1 cellular context compared by ENCODE assay signal in the genomic region with DNA sequence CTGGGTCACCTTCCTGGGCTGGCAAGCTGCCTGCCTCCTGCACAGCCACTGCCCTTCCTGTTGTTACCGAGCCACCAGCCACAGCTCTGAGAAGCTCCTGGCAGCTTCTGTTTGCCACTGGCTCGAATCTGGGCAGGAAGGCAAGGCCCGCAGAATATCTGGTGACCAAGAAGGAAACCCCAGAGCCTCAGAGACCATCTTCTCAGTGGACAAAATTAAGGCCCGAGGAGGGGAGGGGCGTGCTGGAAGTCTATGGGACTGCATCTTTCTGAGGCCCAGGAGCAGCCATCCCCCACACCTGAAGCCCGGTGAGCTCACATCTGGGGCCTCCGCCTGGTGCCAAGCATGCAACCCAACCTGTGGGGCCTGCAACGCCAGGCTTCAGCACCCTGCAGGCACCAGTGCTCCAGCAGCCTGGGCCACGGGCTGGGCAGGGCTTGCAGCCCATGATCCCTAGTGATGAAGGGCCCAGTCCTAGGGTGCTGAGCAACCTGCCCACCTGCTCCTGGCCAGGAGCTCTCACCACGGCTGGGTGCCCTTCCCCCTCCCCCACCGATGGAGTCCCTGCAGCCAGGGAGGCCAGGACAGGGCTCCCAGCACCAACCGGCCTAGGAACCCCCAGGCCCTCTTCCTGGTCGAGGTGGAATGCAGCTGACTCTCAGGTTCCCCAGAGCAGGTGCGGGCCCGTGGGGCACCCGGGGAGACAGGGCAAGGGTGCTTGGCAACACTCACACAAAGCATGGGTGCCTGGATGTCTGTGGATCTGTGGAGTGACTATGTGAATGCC.
TF ChIP-seq lines count a peak whose summit lies in the region.

No MANE protein-coding gene starts in this region.

TF ChIP-seq in HepG2, 621 proteins besides CTCF, POLR2A, EP300 and RAD21 (continues in another document):
- TF ChIP-seq, protein P1, sequence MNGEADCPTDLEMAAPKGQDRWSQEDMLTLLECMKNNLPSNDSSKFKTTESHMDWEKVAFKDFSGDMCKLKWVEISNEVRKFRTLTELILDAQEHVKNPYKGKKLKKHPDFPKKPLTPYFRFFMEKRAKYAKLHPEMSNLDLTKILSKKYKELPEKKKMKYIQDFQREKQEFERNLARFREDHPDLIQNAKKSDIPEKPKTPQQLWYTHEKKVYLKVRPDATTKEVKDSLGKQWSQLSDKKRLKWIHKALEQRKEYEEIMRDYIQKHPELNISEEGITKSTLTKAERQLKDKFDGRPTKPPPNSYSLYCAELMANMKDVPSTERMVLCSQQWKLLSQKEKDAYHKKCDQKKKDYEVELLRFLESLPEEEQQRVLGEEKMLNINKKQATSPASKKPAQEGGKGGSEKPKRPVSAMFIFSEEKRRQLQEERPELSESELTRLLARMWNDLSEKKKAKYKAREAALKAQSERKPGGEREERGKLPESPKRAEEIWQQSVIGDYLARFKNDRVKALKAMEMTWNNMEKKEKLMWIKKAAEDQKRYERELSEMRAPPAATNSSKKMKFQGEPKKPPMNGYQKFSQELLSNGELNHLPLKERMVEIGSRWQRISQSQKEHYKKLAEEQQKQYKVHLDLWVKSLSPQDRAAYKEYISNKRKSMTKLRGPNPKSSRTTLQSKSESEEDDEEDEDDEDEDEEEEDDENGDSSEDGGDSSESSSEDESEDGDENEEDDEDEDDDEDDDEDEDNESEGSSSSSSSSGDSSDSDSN (CRISPR knock-in tag; IDR thresholded peaks at IDR 0.05), result peak; percentile 17; the same call in 1 of the 2 replicates
- TF ChIP-seq ZNF317 (CRISPR knock-in tag; IDR thresholded peaks at IDR 0.05), result 0 out of 2 replicates have a peak, but pooled peaks have one; percentile 1
- TF ChIP-seq, protein P2, sequence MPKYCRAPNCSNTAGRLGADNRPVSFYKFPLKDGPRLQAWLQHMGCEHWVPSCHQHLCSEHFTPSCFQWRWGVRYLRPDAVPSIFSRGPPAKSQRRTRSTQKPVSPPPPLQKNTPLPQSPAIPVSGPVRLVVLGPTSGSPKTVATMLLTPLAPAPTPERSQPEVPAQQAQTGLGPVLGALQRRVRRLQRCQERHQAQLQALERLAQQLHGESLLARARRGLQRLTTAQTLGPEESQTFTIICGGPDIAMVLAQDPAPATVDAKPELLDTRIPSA (CRISPR knock-in tag; IDR thresholded peaks at IDR 0.05; ENCODE audit: borderline replicate concordance), result 0 out of 2 replicates have a peak, but pooled peaks have one; percentile 7
- peak; percentile 13 for TF ChIP-seq MED8 (CRISPR knock-in tag; IDR thresholded peaks at IDR 0.05; ENCODE audit: insufficient replicate concordance)
- TF ChIP-seq MEIS2 (CRISPR knock-in tag; IDR thresholded peaks at IDR 0.05), result no peak
- TF ChIP-seq, protein P3, sequence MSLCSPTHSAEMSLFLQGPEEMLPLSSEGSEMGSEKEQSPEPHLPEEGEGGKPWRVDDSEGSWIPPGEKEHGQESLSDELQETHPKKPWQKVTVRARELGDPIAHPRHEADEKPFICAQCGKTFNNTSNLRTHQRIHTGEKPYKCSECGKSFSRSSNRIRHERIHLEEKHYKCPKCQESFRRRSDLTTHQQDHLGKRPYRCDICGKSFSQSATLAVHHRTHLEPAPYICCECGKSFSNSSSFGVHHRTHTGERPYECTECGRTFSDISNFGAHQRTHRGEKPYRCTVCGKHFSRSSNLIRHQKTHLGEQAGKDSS (CRISPR knock-in tag; IDR thresholded peaks at IDR 0.05; ENCODE audit: borderline replicate concordance, low read depth), result 0 out of 2 replicates have a peak, but pooled peaks have one; percentile 52
- TF ChIP-seq BRD4 (CRISPR knock-in tag; IDR thresholded peaks at IDR 0.05), result no peak
- TF ChIP-seq, protein P4, sequence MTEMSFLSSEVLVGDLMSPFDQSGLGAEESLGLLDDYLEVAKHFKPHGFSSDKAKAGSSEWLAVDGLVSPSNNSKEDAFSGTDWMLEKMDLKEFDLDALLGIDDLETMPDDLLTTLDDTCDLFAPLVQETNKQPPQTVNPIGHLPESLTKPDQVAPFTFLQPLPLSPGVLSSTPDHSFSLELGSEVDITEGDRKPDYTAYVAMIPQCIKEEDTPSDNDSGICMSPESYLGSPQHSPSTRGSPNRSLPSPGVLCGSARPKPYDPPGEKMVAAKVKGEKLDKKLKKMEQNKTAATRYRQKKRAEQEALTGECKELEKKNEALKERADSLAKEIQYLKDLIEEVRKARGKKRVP (CRISPR knock-in tag; IDR thresholded peaks at IDR 0.05), result no peak
- no peak for TF ChIP-seq FOXA1 (IDR thresholded peaks at IDR 0.05)
- no peak for TF ChIP-seq FOXA1 (CRISPR knock-in tag; IDR thresholded peaks at IDR 0.05)
- 0 out of 2 replicates have a peak, but pooled peaks have one; percentile 30 for TF ChIP-seq ZNF761 (CRISPR knock-in tag; conservative IDR thresholded peaks at IDR 0.05)
- no peak for TF ChIP-seq ESRRA (CRISPR knock-in tag; IDR thresholded peaks at IDR 0.05; ENCODE audit: low read depth)
- no peak for TF ChIP-seq PHF20 (CRISPR knock-in tag; IDR thresholded peaks at IDR 0.05)
- TF ChIP-seq, protein P5, sequence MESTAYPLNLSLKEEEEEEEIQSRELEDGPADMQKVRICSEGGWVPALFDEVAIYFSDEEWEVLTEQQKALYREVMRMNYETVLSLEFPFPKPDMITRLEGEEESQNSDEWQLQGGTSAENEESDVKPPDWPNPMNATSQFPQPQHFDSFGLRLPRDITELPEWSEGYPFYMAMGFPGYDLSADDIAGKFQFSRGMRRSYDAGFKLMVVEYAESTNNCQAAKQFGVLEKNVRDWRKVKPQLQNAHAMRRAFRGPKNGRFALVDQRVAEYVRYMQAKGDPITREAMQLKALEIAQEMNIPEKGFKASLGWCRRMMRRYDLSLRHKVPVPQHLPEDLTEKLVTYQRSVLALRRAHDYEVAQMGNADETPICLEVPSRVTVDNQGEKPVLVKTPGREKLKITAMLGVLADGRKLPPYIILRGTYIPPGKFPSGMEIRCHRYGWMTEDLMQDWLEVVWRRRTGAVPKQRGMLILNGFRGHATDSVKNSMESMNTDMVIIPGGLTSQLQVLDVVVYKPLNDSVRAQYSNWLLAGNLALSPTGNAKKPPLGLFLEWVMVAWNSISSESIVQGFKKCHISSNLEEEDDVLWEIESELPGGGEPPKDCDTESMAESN (CRISPR knock-in tag; conservative IDR thresholded peaks at IDR 0.05), result peak; percentile 65; the same call in 1 of the 2 replicates
- no peak for TF ChIP-seq HNRNPH1 (optimal IDR thresholded peaks at IDR 0.05; ENCODE audit: low read depth, low read length)
- no peak for TF ChIP-seq ATF7 (IDR thresholded peaks at IDR 0.05)
- 0 out of 2 replicates have a peak, but pooled peaks have one; percentile 9 for TF ChIP-seq ATF7 (CRISPR knock-in tag; IDR thresholded peaks at IDR 0.05)
- TF ChIP-seq MYC (CRISPR knock-in tag; IDR thresholded peaks at IDR 0.05; ENCODE audit: borderline replicate concordance), result 0 out of 2 replicates have a peak, but pooled peaks have one; percentile 7
- TF ChIP-seq, protein P6, sequence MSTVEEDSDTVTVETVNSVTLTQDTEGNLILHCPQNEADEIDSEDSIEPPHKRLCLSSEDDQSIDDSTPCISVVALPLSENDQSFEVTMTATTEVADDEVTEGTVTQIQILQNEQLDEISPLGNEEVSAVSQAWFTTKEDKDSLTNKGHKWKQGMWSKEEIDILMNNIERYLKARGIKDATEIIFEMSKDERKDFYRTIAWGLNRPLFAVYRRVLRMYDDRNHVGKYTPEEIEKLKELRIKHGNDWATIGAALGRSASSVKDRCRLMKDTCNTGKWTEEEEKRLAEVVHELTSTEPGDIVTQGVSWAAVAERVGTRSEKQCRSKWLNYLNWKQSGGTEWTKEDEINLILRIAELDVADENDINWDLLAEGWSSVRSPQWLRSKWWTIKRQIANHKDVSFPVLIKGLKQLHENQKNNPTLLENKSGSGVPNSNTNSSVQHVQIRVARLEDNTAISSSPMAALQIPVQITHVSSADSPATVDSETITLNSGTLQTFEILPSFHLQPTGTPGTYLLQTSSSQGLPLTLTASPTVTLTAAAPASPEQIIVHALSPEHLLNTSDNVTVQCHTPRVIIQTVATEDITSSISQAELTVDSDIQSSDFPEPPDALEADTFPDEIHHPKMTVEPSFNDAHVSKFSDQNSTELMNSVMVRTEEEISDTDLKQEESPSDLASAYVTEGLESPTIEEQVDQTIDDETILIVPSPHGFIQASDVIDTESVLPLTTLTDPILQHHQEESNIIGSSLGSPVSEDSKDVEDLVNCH (CRISPR knock-in tag; IDR thresholded peaks at IDR 0.05), result no peak
- 0 out of 2 replicates have a peak, but pooled peaks have one; percentile 42 for TF ChIP-seq GLI4 (CRISPR knock-in tag; IDR thresholded peaks at IDR 0.05; ENCODE audit: borderline replicate concordance)
- TF ChIP-seq, protein P7, sequence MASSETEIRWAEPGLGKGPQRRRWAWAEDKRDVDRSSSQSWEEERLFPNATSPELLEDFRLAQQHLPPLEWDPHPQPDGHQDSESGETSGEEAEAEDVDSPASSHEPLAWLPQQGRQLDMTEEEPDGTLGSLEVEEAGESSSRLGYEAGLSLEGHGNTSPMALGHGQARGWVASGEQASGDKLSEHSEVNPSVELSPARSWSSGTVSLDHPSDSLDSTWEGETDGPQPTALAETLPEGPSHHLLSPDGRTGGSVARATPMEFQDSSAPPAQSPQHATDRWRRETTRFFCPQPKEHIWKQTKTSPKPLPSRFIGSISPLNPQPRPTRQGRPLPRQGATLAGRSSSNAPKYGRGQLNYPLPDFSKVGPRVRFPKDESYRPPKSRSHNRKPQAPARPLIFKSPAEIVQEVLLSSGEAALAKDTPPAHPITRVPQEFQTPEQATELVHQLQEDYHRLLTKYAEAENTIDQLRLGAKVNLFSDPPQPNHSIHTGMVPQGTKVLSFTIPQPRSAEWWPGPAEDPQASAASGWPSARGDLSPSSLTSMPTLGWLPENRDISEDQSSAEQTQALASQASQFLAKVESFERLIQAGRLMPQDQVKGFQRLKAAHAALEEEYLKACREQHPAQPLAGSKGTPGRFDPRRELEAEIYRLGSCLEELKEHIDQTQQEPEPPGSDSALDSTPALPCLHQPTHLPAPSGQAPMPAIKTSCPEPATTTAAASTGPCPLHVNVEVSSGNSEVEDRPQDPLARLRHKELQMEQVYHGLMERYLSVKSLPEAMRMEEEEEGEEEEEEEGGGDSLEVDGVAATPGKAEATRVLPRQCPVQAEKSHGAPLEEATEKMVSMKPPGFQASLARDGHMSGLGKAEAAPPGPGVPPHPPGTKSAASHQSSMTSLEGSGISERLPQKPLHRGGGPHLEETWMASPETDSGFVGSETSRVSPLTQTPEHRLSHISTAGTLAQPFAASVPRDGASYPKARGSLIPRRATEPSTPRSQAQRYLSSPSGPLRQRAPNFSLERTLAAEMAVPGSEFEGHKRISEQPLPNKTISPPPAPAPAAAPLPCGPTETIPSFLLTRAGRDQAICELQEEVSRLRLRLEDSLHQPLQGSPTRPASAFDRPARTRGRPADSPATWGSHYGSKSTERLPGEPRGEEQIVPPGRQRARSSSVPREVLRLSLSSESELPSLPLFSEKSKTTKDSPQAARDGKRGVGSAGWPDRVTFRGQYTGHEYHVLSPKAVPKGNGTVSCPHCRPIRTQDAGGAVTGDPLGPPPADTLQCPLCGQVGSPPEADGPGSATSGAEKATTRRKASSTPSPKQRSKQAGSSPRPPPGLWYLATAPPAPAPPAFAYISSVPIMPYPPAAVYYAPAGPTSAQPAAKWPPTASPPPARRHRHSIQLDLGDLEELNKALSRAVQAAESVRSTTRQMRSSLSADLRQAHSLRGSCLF (CRISPR knock-in tag; IDR thresholded peaks at IDR 0.05; ENCODE audit: borderline replicate concordance), result no peak
- TF ChIP-seq, protein P8, sequence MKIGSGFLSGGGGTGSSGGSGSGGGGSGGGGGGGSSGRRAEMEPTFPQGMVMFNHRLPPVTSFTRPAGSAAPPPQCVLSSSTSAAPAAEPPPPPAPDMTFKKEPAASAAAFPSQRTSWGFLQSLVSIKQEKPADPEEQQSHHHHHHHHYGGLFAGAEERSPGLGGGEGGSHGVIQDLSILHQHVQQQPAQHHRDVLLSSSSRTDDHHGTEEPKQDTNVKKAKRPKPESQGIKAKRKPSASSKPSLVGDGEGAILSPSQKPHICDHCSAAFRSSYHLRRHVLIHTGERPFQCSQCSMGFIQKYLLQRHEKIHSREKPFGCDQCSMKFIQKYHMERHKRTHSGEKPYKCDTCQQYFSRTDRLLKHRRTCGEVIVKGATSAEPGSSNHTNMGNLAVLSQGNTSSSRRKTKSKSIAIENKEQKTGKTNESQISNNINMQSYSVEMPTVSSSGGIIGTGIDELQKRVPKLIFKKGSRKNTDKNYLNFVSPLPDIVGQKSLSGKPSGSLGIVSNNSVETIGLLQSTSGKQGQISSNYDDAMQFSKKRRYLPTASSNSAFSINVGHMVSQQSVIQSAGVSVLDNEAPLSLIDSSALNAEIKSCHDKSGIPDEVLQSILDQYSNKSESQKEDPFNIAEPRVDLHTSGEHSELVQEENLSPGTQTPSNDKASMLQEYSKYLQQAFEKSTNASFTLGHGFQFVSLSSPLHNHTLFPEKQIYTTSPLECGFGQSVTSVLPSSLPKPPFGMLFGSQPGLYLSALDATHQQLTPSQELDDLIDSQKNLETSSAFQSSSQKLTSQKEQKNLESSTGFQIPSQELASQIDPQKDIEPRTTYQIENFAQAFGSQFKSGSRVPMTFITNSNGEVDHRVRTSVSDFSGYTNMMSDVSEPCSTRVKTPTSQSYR (CRISPR knock-in tag; IDR thresholded peaks at IDR 0.05; ENCODE audit: borderline replicate concordance), result peak; percentile 11; the same call in 1 of the 2 replicates
- TF ChIP-seq, protein P9, sequence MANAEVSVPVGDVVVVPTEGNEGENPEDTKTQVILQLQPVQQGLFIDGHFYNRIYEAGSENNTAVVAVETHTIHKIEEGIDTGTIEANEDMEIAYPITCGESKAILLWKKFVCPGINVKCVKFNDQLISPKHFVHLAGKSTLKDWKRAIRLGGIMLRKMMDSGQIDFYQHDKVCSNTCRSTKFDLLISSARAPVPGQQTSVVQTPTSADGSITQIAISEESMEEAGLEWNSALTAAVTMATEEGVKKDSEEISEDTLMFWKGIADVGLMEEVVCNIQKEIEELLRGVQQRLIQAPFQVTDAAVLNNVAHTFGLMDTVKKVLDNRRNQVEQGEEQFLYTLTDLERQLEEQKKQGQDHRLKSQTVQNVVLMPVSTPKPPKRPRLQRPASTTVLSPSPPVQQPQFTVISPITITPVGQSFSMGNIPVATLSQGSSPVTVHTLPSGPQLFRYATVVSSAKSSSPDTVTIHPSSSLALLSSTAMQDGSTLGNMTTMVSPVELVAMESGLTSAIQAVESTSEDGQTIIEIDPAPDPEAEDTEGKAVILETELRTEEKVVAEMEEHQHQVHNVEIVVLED (CRISPR knock-in tag; IDR thresholded peaks at IDR 0.05; ENCODE audit: borderline replicate concordance), result 0 out of 2 replicates have a peak, but pooled peaks have one; percentile 38
- 0 out of 2 replicates have a peak, but pooled peaks have one; percentile 8 for TF ChIP-seq MTA1 (CRISPR knock-in tag; IDR thresholded peaks at IDR 0.05; ENCODE audit: borderline replicate concordance)
